10 cellular contexts compared by ENCODE assay signal in the genomic region with DNA sequence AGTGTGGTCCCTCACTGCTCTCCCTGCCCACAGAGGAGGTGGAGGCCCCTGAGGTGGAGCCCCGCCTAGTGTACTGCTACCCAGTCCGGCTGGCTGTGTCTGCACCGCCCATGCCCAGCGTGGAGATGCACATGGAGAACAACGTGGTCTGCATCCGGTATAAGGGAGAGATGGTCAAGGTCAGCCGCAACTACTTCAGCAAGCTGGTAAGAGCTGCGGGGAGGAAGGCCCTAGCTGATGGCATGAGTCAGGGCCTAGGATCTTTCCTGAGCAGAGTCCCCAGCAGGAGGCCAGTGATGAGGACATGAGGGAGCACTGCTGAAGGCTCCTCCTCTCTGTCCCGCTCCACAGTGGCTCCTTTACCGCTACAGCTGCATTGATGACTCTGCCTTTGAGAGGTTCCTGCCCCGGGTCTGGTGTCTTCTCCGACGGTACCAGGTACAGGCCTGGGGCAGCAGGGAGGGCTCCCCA. TPM values are rescaled to one million over a fixed set of nuclear protein-coding genes. Genes with fewer than 3 reads are reported as not detected.
DNase-seq lines count a peak whose midpoint lies in the region; ATAC-seq and TF ChIP-seq lines count a peak whose summit lies in the region.
"Had no signal": no experiment of that assay in that cellular context is flagged by ENCODE, and none has a peak within 500 bp of the region (broad histone marks: within the 10 kb centered on the region; RNA-seq: fewer than 3 reads in every experiment).

No MANE protein-coding gene starts in this region.

- H3K36me3 Mint-ChIP-seq in activated T-helper 17 cell treated with anti-CD3 and anti-CD28 coated beads, Interleukin-2, amount 50 U/mL, for 72 hours (ENCODE audit: low read depth) = peaks cover 80% of the 10 kb centered on the region

- no peak for DNase-seq in left ventricle myocardium inferior
- no peak for DNase-seq in Right ventricle myocardium superior
- DNase-seq in left lung = peak in 1 of 2 donors; percentile 70
- DNase-seq in uterus = no peak
- no peak for DNase-seq in HuH-7 (ENCODE audit: low spot score)
- DNase-seq: heart right ventricle had no signal

- no peaks in the 10 kb centered on the region for H3K27me3 Mint-ChIP-seq in activated T-helper 17 cell treated with anti-CD3 and anti-CD28 coated beads, Interleukin-2, amount 50 U/mL, for 72 hours

- TF ChIP-seq POLR2A in uterus (IDR thresholded peaks at IDR 0.05) = no peak

- intact Hi-C loops in left ventricle myocardium inferior (cut with micrococcal nuclease) = no loop called here
- intact Hi-C loops in Right ventricle myocardium superior (cut with DNase I) = no loop called here
- intact Hi-C loops in left lung (cut with DNase I) = no loop called here
- intact Hi-C loops in uterus (cut with DNase I; ENCODE audit: low total_unique reads) = no loop called here

- H3K27ac Mint-ChIP-seq in activated T-helper 17 cell treated with anti-CD3 and anti-CD28 coated beads, Interleukin-2, amount 50 U/mL, for 72 hours = peak overlapping the region; percentile 85
- H3K27ac Mint-ChIP-seq: nephron had no signal

- H3K36me3 ChIP-seq in left ventricle myocardium inferior (peaks cover 100% of the 10 kb centered on the region), left lung (peaks cover 0 to 100% of the 10 kb centered on the region in 2 donors), uterus (no peaks in the 10 kb centered on the region)

- peaks cover 14% of the 10 kb centered on the region for H3K4me1 Mint-ChIP-seq in activated T-helper 17 cell treated with anti-CD3 and anti-CD28 coated beads, Interleukin-2, amount 50 U/mL, for 72 hours
- H3K4me1 Mint-ChIP-seq: nephron had no signal

- no peak overlapping the region for H3K4me3 ChIP-seq in left ventricle myocardium inferior
- H3K4me3 ChIP-seq in left lung = no peak overlapping the region
- no peak overlapping the region for H3K4me3 ChIP-seq in uterus
- H3K4me3 ChIP-seq: heart right ventricle had no signal

- no peaks in the 10 kb centered on the region for H3K27me3 ChIP-seq in left ventricle myocardium inferior (ENCODE audit: low read depth)
- H3K27me3 ChIP-seq in left lung = no peaks in the 10 kb centered on the region
- no peaks in the 10 kb centered on the region for H3K27me3 ChIP-seq in uterus
- H3K27me3 ChIP-seq: heart right ventricle had no signal

- no peaks in the 10 kb centered on the region for H3K9me3 ChIP-seq in left ventricle myocardium inferior (replicated peaks)
- H3K9me3 ChIP-seq in left lung = no peaks in the 10 kb centered on the region
- no peaks in the 10 kb centered on the region for H3K9me3 ChIP-seq in uterus
- H3K9me3 ChIP-seq: heart right ventricle had no signal

- no peaks in the 10 kb centered on the region for H3K9me3 Mint-ChIP-seq in activated T-helper 17 cell treated with anti-CD3 and anti-CD28 coated beads, Interleukin-2, amount 50 U/mL, for 72 hours
- H3K9me3 Mint-ChIP-seq: nephron had no signal

- H3K27ac ChIP-seq in left ventricle myocardium inferior (replicated peaks) (peak overlapping the region; percentile 21), left lung (peak overlapping the region in 1 of 2 donors; percentile 63), uterus (peak overlapping the region; percentile 1 to 50)

- no peak for TF ChIP-seq CTCF in left ventricle myocardium inferior (IDR thresholded peaks at IDR 0.05; ENCODE audit: borderline replicate concordance)
- no peak for TF ChIP-seq CTCF in left lung (IDR thresholded peaks at IDR 0.05)
- TF ChIP-seq CTCF in uterus (IDR thresholded peaks at IDR 0.05) = no peak

- ATAC-seq in Right ventricle myocardium superior (ENCODE audit: poor library complexity) = no peak
- no peak for ATAC-seq in activated T-helper 17 cell treated with anti-CD3 and anti-CD28 coated beads, Interleukin-2, amount 50 U/mL, for 72 hours (replicated peaks)
- peak; percentile 3 for ATAC-seq in left lung
- no peak for ATAC-seq in HG03039 (IDR thresholded peaks at IDR 0.05; ENCODE audit: unreplicated experiment)
- no peak for ATAC-seq in HG02938 (IDR thresholded peaks at IDR 0.05; ENCODE audit: unreplicated experiment)

- H3K4me1 ChIP-seq in left ventricle myocardium inferior (peaks cover 3% of the 10 kb centered on the region), left lung (peaks cover 0 to 38% of the 10 kb centered on the region in 2 donors), uterus (no peaks in the 10 kb centered on the region)

- H3K4me3 Mint-ChIP-seq in activated T-helper 17 cell treated with anti-CD3 and anti-CD28 coated beads, Interleukin-2, amount 50 U/mL, for 72 hours = peak overlapping the region; percentile 60
- H3K4me3 Mint-ChIP-seq: nephron had no signal

RNA-seq across cellular contexts. Expression of gene PCIF1, which starts 11.2 kb away (rescaled TPM):
- total RNA-seq in left ventricle myocardium inferior = 21.9 TPM
- 21.8 TPM for total RNA-seq in Right ventricle myocardium superior
- total RNA-seq in activated T-helper 17 cell treated with anti-CD3 and anti-CD28 coated beads, Interleukin-2, amount 50 U/mL, for 72 hours = 10 to 100 TPM; 33.1 to 34.3 TPM
- total RNA-seq in left lung = 10 to 100 TPM; 26.1 to 33.0 TPM
- 10 to 100 TPM; 11.0 to 71.0 (median 40.0) TPM for total RNA-seq in uterus

RNA-seq across cellular contexts. Expression of gene ZNF335, which starts 26.3 kb away (rescaled TPM):
- 8.1 TPM for total RNA-seq in left ventricle myocardium inferior
- total RNA-seq in Right ventricle myocardium superior = 7.6 TPM
- 10 to 100 TPM; 46.0 to 53.9 TPM for total RNA-seq in activated T-helper 17 cell treated with anti-CD3 and anti-CD28 coated beads, Interleukin-2, amount 50 U/mL, for 72 hours
- 10 to 100 TPM; 15.3 to 23.3 TPM for total RNA-seq in left lung
- total RNA-seq in uterus = 10 to 100 TPM; 14.9 to 40.0 (median 29.0) TPM

RNA-seq across cellular contexts. Expression of gene PLTP, which starts 33.8 kb away (rescaled TPM):
- total RNA-seq in left ventricle myocardium inferior = 84.1 TPM
- total RNA-seq in Right ventricle myocardium superior = 118 TPM
- 10 to 100 TPM in 1 of 2 donors, 1 to 10 TPM in 1; 6.6 to 12.1 TPM for total RNA-seq in activated T-helper 17 cell treated with anti-CD3 and anti-CD28 coated beads, Interleukin-2, amount 50 U/mL, for 72 hours
- total RNA-seq in left lung = 100 to 1,000 TPM; 162 to 172 TPM
- total RNA-seq in uterus = 100 to 1,000 TPM in 2 of 4 donors, 10 to 100 TPM in 2; 31.2 to 221 (median 113) TPM

RNA-seq across cellular contexts. Expression of gene CTSA, which starts 54.6 kb away (rescaled TPM):
- total RNA-seq in left ventricle myocardium inferior (116 TPM), Right ventricle myocardium superior (113 TPM), left lung (100 to 1,000 TPM; 234 to 268 TPM), uterus (10 to 100 TPM; 20.6 to 66.9 (median 32.5) TPM)
- total RNA-seq in activated T-helper 17 cell treated with anti-CD3 and anti-CD28 coated beads, Interleukin-2, amount 50 U/mL, for 72 hours = 100 to 1,000 TPM; 117 to 152 TPM

RNA-seq across cellular contexts. Expression of gene NEURL2, which starts 54.7 kb away (rescaled TPM):
- 7.6 TPM for total RNA-seq in left ventricle myocardium inferior
- total RNA-seq in Right ventricle myocardium superior = 6.5 TPM
- total RNA-seq in activated T-helper 17 cell treated with anti-CD3 and anti-CD28 coated beads, Interleukin-2, amount 50 U/mL, for 72 hours = 1 to 10 TPM; 1.7 to 2.1 TPM
- total RNA-seq in left lung = 1 to 10 TPM; 4.0 to 4.3 TPM
- total RNA-seq in uterus = 10 to 100 TPM in 1 of 4 donors, 1 to 10 TPM in 2, under 1 TPM in 1; 0.29 to 11.5 (median 4.7) TPM
